In genomic region chr3:58588030-58588614, GRCh38 we compare ENCODE assay signal across 16 cellular contexts. TPM values are rescaled to one million over a fixed set of nuclear protein-coding genes. Genes with fewer than 3 reads are reported as not detected.
A peak's percentile ranks its signal among the peaks of the same experiment; 100 is the strongest.
DNase-seq lines count a peak whose midpoint lies in the region; ATAC-seq and TF ChIP-seq lines count a peak whose summit lies in the region.
"Had no signal": no experiment of that assay in that cellular context is flagged by ENCODE, and none has a peak within 500 bp of the region (broad histone marks: within the 10 kb centered on the region; RNA-seq: fewer than 3 reads in every experiment).

No MANE protein-coding gene starts in this region.

- H3K4me2 ChIP-seq in H9 (ENCODE audit: insufficient read depth, insufficient read length, low read length) = no peak overlapping the region

- TF ChIP-seq CTCF in H9 (conservative IDR thresholded peaks at IDR 0.05) (no peak), colonic mucosa (IDR thresholded peaks at IDR 0.05) (no peak)
- TF ChIP-seq CTCF in activated CD8-positive, alpha-beta T cell treated with anti-CD3 and anti-CD28 coated beads for 36 hours (IDR thresholded peaks at IDR 0.05) = no peak

- H3K27me3 Mint-ChIP-seq in H9 (ENCODE audit: low read depth) = peaks cover 76% of the 10 kb centered on the region
- H3K27me3 Mint-ChIP-seq in activated CD8-positive, alpha-beta T cell treated with anti-CD3 and anti-CD28 coated beads for 36 hours = peaks cover 37% of the 10 kb centered on the region

- no peak overlapping the region for H2BK120ac ChIP-seq in H9 (ENCODE audit: low read depth, low read length, poor library complexity, severe bottlenecking)

- POLR2A ChIA-PET in activated CD8-positive, alpha-beta T cell treated with anti-CD3 and anti-CD28 coated beads for 36 hours (lab: Charles Lee) = no interaction called here

- no peak overlapping the region for H2BK15ac ChIP-seq in H9 (ENCODE audit: low read depth, low read length)

- no peaks in the 10 kb centered on the region for H3K79me2 ChIP-seq in H9 (ENCODE audit: insufficient read depth, low read length)

- H3K27ac ChIP-seq in H9 (ENCODE audit: insufficient read length, low read depth, low read length) (no peak overlapping the region), colonic mucosa (no peak overlapping the region)
- H3K27ac ChIP-seq: lower lobe of right lung, Peyer's patch, right atrium auricular region, thyroid gland had no signal

- no peaks in the 10 kb centered on the region for H3K36me3 ChIP-seq in colonic mucosa
- H3K36me3 ChIP-seq: lower lobe of right lung, Peyer's patch, right atrium auricular region, thyroid gland had no signal

- H2AFZ ChIP-seq in H9 (ENCODE audit: low read length) = no peak overlapping the region

- no peak overlapping the region for H3K4ac ChIP-seq in H9 (ENCODE audit: low read depth, low read length)

- no peak for ATAC-seq in activated CD8-positive, alpha-beta T cell treated with anti-CD3 and anti-CD28 coated beads for 36 hours
- ATAC-seq in HG03378 (IDR thresholded peaks at IDR 0.05; ENCODE audit: unreplicated experiment) (no peak), GM21528 (IDR thresholded peaks at IDR 0.05; ENCODE audit: low FRiP score, unreplicated experiment) (no peak)
- ATAC-seq: lower lobe of right lung had no signal

- no peak overlapping the region for H3K18ac ChIP-seq in H9 (ENCODE audit: insufficient read length, low read depth, low read length)

- DNase-seq in AG08396 (ENCODE audit: low spot score) (peak; percentile 63), H9 (peak; percentile 64), iPS-NIHi11 (ENCODE audit: low spot score) (peak; percentile 78), GDM1 (lab: John Stamatoyannopoulos, UW) (no peak), colonic mucosa (no peak)
- peak; percentile 19 for DNase-seq in activated CD8-positive, alpha-beta T cell treated with anti-CD3 and anti-CD28 coated beads for 36 hours
- DNase-seq: activated T-cell treated with anti-CD3 and anti-CD28 coated beads, Interleukin-2, amount 50 U/mL, for 48 hours; CD4-positive, CD25-positive, alpha-beta regulatory T cell; foreskin melanocyte; lower lobe of right lung; Peyer's patch had no signal

- no peak overlapping the region for H3K56ac ChIP-seq in H9 (ENCODE audit: insufficient read length, low read depth, low read length)

- no peaks in the 10 kb centered on the region for H3K9me3 ChIP-seq in H9 (ENCODE audit: control insufficient read depth, low read depth, low read length)
- no peaks in the 10 kb centered on the region for H3K9me3 ChIP-seq in colonic mucosa
- H3K9me3 ChIP-seq: lower lobe of right lung, Peyer's patch, right atrium auricular region, thyroid gland had no signal

- H4K91ac ChIP-seq in H9 (ENCODE audit: insufficient read length, low read depth, low read length) = no peak overlapping the region

- no peak overlapping the region for H3K4me3 ChIP-seq in colonic mucosa
- H3K4me3 ChIP-seq: lower lobe of right lung, Peyer's patch, right atrium auricular region, thyroid gland had no signal

- H4K8ac ChIP-seq in H9 (replicated peaks; ENCODE audit: insufficient read length, low read depth, low read length) = no peak overlapping the region

- intact Hi-C loops in activated CD8-positive, alpha-beta T cell treated with anti-CD3 and anti-CD28 coated beads for 36 hours (cut with micrococcal nuclease) = no loop called here
- intact Hi-C loops in colonic mucosa (cut with DNase I) = no loop called here

- H3K79me1 ChIP-seq in H9 (ENCODE audit: insufficient read depth, low read depth, low read length, poor library complexity, severe bottlenecking) = no peaks in the 10 kb centered on the region

- no peak overlapping the region for H3K9ac ChIP-seq in H9 (ENCODE audit: extremely low read depth, insufficient read length, low read length)
- no peak overlapping the region for H3K9ac ChIP-seq in colonic mucosa (ENCODE audit: low read depth in 2 of 2, low read length in 2 of 2)

- H4K5ac ChIP-seq in H9 (ENCODE audit: insufficient read length, low read depth, low read length) = no peak overlapping the region

- no peaks in the 10 kb centered on the region for H3K23me2 ChIP-seq in H9 (ENCODE audit: insufficient read length, low read depth, low read length, poor library complexity, severe bottlenecking)

- peaks cover 31 to 34% of the 10 kb centered on the region in 2 experiments for H3K4me1 Mint-ChIP-seq in H9
- peaks cover 13% of the 10 kb centered on the region for H3K4me1 Mint-ChIP-seq in activated CD8-positive, alpha-beta T cell treated with anti-CD3 and anti-CD28 coated beads for 36 hours (ENCODE audit: low read depth)

- H3K27me3 ChIP-seq in H9 (ENCODE audit: insufficient read depth, low read length) (peaks cover 16% of the 10 kb centered on the region; the same call in 1 of the 2 replicates), colonic mucosa (peaks cover 13% of the 10 kb centered on the region)
- H3K27me3 ChIP-seq: thyroid gland had no signal

- no peak overlapping the region for H2AK5ac ChIP-seq in H9 (ENCODE audit: insufficient read length, low read length)

- no peak overlapping the region for H2BK20ac ChIP-seq in H9 (ENCODE audit: low read depth, low read length, poor library complexity, severe bottlenecking)

- WGBS in H9 (ENCODE audit: extremely low coverage, insufficient read length, low lambda C conversion rate) = no CpG with 5 or more reads among the region's 3 CpGs

- no peak overlapping the region for H3K4me3 Mint-ChIP-seq in H9
- H3K4me3 Mint-ChIP-seq in activated CD8-positive, alpha-beta T cell treated with anti-CD3 and anti-CD28 coated beads for 36 hours = no peak overlapping the region
- H3K4me3 Mint-ChIP-seq: central memory CD8-positive, alpha-beta T cell had no signal

- H2BK5ac ChIP-seq in H9 (ENCODE audit: insufficient read length, low read length) = no peak overlapping the region

- H3K14ac ChIP-seq in H9 (ENCODE audit: insufficient read depth, low read length) = no peak overlapping the region

- no peaks in the 10 kb centered on the region for H4K20me1 ChIP-seq in H9 (ENCODE audit: control insufficient read depth, insufficient read depth, insufficient read length)

- no peak overlapping the region for H3K27ac Mint-ChIP-seq in H9
- H3K27ac Mint-ChIP-seq in activated CD8-positive, alpha-beta T cell treated with anti-CD3 and anti-CD28 coated beads for 36 hours = no peak overlapping the region
- H3K27ac Mint-ChIP-seq: CD4-positive, CD25-positive, alpha-beta regulatory T cell had no signal

- no peaks in the 10 kb centered on the region for H3K4me1 ChIP-seq in H9 (ENCODE audit: insufficient read depth, low read length)
- no peaks in the 10 kb centered on the region for H3K4me1 ChIP-seq in colonic mucosa

- H3K9me3 Mint-ChIP-seq in H9 = peaks cover 0 to 4% of the 10 kb centered on the region in 2 experiments; a peak in 1 of 5 replicates
- H3K9me3 Mint-ChIP-seq in activated CD8-positive, alpha-beta T cell treated with anti-CD3 and anti-CD28 coated beads for 36 hours = no peaks in the 10 kb centered on the region
- H3K9me3 Mint-ChIP-seq: central memory CD8-positive, alpha-beta T cell had no signal

- H2BK12ac ChIP-seq in H9 (ENCODE audit: insufficient read length, low read depth, low read length) = no peak overlapping the region

- H3K36me3 Mint-ChIP-seq in H9 (ENCODE audit: insufficient read depth in 1 of 3, low read depth in 3 of 3) = no peaks in the 10 kb centered on the region
- no peaks in the 10 kb centered on the region for H3K36me3 Mint-ChIP-seq in activated CD8-positive, alpha-beta T cell treated with anti-CD3 and anti-CD28 coated beads for 36 hours (ENCODE audit: low read depth)

- CTCF ChIA-PET in activated CD8-positive, alpha-beta T cell treated with anti-CD3 and anti-CD28 coated beads for 36 hours (lab: Charles Lee) = interaction anchor here (1.6 kb wide), 1 partner anchor 19 kb away, joined by 6 read pairs; no protein-coding TSS in a partner anchor

- no peak overlapping the region for H3T11ph ChIP-seq in H9 (ENCODE audit: low read length)

- no peak overlapping the region for H3K23ac ChIP-seq in H9 (ENCODE audit: insufficient read length, low read depth, low read length)

RNA-seq across cellular contexts. Expression of gene FAM107A, which starts 10.9 kb away (rescaled TPM):
- total RNA-seq in H9 (2021) (0.11 and 0.13 TPM in 2 replicates), colonic mucosa (1 to 10 TPM; 2.2 to 5.1 TPM)
- not detected for total RNA-seq in activated CD8-positive, alpha-beta T cell treated with anti-CD3 and anti-CD28 coated beads for 36 hours
- total RNA-seq: CD4-positive, CD25-positive, alpha-beta regulatory T cell had no signal

RNA-seq across cellular contexts. Expression of gene ACOX2, which starts 51.1 kb away (rescaled TPM):
- 0.85 and 1.6 TPM in 2 replicates for total RNA-seq in H9 (2021)
- total RNA-seq in activated CD8-positive, alpha-beta T cell treated with anti-CD3 and anti-CD28 coated beads for 36 hours = not detected
- total RNA-seq in colonic mucosa = 10 to 100 TPM; 14.6 to 22.4 TPM
- total RNA-seq: CD4-positive, CD25-positive, alpha-beta regulatory T cell had no signal

Comparison
In these comparisons a context has a peak if more than half of its experiments do, and no peak if none do; other contexts are left out.
1. DNase-seq: peak in AG08396 (single experiment), H9 (single experiment), activated CD8-positive, alpha-beta T cell treated with anti-CD3 and anti-CD28 coated beads for 36 hours (single experiment) and iPS-NIHi11 (single experiment); none in GDM1 (single experiment) and colonic mucosa (single experiment).